Comparison of ENCODE assay signal across 17 cellular contexts in the genomic region with DNA sequence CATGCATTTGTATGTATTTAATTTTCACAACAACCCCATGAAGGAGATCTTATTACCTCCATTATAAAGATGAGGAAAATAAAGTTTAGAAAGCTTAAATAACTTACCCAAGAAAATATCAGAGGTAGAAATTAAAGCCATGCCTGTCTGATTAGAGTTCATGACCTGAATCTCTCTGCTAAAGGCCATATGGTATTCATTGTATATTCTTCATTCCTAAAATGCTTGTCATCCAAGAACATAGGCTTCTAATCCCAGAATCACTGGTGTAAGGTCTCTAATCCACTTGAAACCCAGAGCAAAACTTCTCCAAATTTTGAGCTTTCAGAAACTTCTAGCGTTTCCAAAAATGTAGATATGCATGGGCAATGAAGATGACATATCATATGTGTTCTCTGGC.
"Had no signal": no experiment of that assay in that cellular context is flagged by ENCODE, and none has a peak within 500 bp of the region (broad histone marks: within the 10 kb centered on the region; RNA-seq: fewer than 3 reads in every experiment).

No MANE protein-coding gene starts in this region.

- H3K27ac Mint-ChIP-seq: naive B cell, nephron, progenitor cell of endocrine pancreas had no signal

- H3K9me3 Mint-ChIP-seq: naive B cell, nephron had no signal

- H3K36me3 ChIP-seq: pancreas had no signal

- H3K9me3 ChIP-seq: pancreas had no signal

- DNase-seq: effector CD8-positive, alpha-beta T cell; foreskin melanocyte; head of caudate nucleus; hippocampal formation; kidney glomerular epithelial cell; mesendoderm; naive B cell; occipital lobe; pancreas; right cardiac atrium; small intestine; stimulated activated CD4-positive, alpha-beta T cell treated with anti-CD3 and anti-CD28 coated beads, Interleukin-2, amount 100 ng/mL, for 48 hours; stimulated activated naive CD4-positive, alpha-beta T cell treated with Interleukin-2 at 50 U/mL for 16 hours; trophoblast cell had no signal

- H3K36me3 Mint-ChIP-seq: naive B cell had no signal

- H3K4me3 Mint-ChIP-seq: naive B cell, nephron had no signal

- H3K27me3 Mint-ChIP-seq: progenitor cell of endocrine pancreas had no signal

- H3K4me1 ChIP-seq: pancreas had no signal

- H3K27me3 ChIP-seq: pancreas had no signal

- H3K4me3 ChIP-seq: coronary artery, pancreas had no signal

- H3K27ac ChIP-seq: coronary artery, pancreas had no signal

- H3K4me1 Mint-ChIP-seq: naive B cell, nephron had no signal
